26 cellular contexts compared by ENCODE assay signal in the genomic region with DNA sequence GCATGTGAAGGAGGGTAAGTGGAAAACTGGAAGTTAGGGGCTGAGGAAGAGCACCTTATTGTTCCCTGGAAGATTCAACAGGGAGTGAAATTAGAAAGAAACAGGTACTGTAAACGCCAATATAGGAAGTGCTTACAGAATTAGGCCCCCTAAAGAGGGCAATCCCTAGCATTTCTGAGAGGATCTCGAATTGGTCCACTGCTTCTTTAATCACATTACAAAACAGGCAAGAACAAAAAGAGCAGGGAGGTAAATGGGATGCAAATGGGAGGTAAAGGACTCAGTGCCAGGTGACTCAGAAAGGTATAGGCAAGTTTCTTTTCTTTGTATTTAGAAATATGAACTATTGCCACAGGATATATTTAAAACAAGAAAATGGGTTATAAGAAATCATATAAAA.
"Had no signal": no experiment of that assay in that cellular context is flagged by ENCODE, and none has a peak within 500 bp of the region (broad histone marks: within the 10 kb centered on the region; RNA-seq: fewer than 3 reads in every experiment).

No MANE protein-coding gene starts in this region.

- H3K4me3 Mint-ChIP-seq: activated CD4-positive, alpha-beta memory T cell treated with anti-CD3 and anti-CD28 coated beads for 36 hours; activated CD4-positive, alpha-beta T cell treated with anti-CD3 and anti-CD28 coated beads, Interleukin-2, amount 10 ng/mL, durations not matched to agents 7 days and 5 days; activated naive CD8-positive, alpha-beta T cell; activated T-cell treated with anti-CD3 and anti-CD28 coated beads, Interleukin-2, amount 50 U/mL, for 4 hours; brain; T-helper 17 cell had no signal

- H3K27ac Mint-ChIP-seq: activated CD4-positive, alpha-beta memory T cell treated with anti-CD3 and anti-CD28 coated beads for 36 hours; activated CD4-positive, alpha-beta T cell treated with anti-CD3 and anti-CD28 coated beads, Interleukin-2, amount 10 ng/mL, durations not matched to agents 7 days and 5 days; activated naive CD8-positive, alpha-beta T cell; brain; T-helper 17 cell had no signal

- H3K9me3 Mint-ChIP-seq: activated CD4-positive, alpha-beta memory T cell treated with anti-CD3 and anti-CD28 coated beads for 36 hours; activated CD4-positive, alpha-beta T cell treated with anti-CD3 and anti-CD28 coated beads, Interleukin-2, amount 10 ng/mL, durations not matched to agents 7 days and 5 days; activated T-cell treated with anti-CD3 and anti-CD28 coated beads, Interleukin-2, amount 50 U/mL, for 4 hours; brain had no signal

- H3K27ac ChIP-seq: cardiac muscle cell, KMS-11, PC-9 had no signal

- H3K4me3 ChIP-seq: cardiac muscle cell, MG63, PC-9 had no signal

- H3K4me1 Mint-ChIP-seq: activated CD4-positive, alpha-beta T cell treated with anti-CD3 and anti-CD28 coated beads, Interleukin-2, amount 10 ng/mL, durations not matched to agents 7 days and 5 days; brain had no signal

- H3K9me3 ChIP-seq: MG63 had no signal

- H3K9ac ChIP-seq: KMS-11 had no signal

- H3K36me3 ChIP-seq: cardiac muscle cell, MG63 had no signal

- ATAC-seq: activated T-cell treated with anti-CD3 and anti-CD28 coated beads, Interleukin-2, amount 50 U/mL, for 4 hours; T-helper 17 cell had no signal

- H3K27me3 ChIP-seq: cardiac muscle cell, MG63 had no signal

- H3K36me3 Mint-ChIP-seq: activated CD4-positive, alpha-beta memory T cell treated with anti-CD3 and anti-CD28 coated beads for 36 hours; activated naive CD8-positive, alpha-beta T cell; brain had no signal

- DNase-seq: activated CD4-positive, alpha-beta memory T cell treated with anti-CD3 and anti-CD28 coated beads for 36 hours; activated CD4-positive, alpha-beta T cell treated with anti-CD3 and anti-CD28 coated beads, Interleukin-2, amount 10 ng/mL, durations not matched to agents 7 days and 5 days; activated CD4-positive, CD25-positive, alpha-beta regulatory T cell; activated CD8-positive, alpha-beta memory T cell treated with anti-CD3 and anti-CD28 coated beads for 24 hours; activated effector memory CD4-positive, alpha-beta T cell treated with anti-CD3 and anti-CD28 coated beads, Interleukin-2, amount 50 U/mL, for 16 hours; activated naive CD4-positive, alpha-beta T cell treated with Interleukin-2 at 50 U/mL for 16 hours; activated T-cell treated with anti-CD3 and anti-CD28 coated beads, Interleukin-2, amount 50 U/mL, for 4 hours; amygdala; MG63; MV-4-11; NCI-H1092 treated with DMSO at 0.1 percent for 48 hours; NCI-H1417 treated with DMSO at 0.1 percent for 48 hours; NCI-H1694; NCI-H2029; NCI-H2107; NCI-H510A treated with DMSO at 0.1 percent for 48 hours; NCI-H69; NK-92 treated with Interleukin-12 subunit alpha and Interleukin-12 subunit beta, amount 100 ng/mL, for 24 hours; PC-9; SIG-M5; T-helper 17 cell; T-helper 9 cell had no signal
